Comparison of ENCODE assay signal across 27 cellular contexts in the genomic region with DNA sequence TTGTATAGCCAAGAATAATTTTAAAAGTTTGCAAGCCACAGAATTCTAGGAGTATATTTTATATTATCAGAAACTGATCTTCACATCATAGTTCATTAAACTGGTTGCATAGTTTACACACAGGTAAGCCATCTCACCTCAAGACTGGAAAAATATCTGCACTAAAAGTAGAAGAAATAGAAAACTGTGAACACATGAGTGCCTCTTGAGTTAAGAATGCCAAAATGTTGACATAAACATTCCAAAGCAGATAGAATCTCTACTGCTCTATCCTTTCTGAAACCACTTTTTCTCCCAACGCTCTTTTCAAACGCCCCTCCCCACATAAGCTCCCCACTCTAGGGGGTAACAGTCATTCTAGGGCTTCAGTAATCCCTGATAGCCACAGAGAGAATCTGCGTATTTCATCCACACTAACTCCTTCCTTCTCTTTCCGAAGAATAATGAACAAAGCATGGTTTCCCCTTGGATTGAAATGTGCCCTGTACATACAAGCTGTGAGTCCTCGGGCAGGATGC.
"Had no signal": no experiment of that assay in that cellular context is flagged by ENCODE, and none has a peak within 500 bp of the region (broad histone marks: within the 10 kb centered on the region; RNA-seq: fewer than 3 reads in every experiment).

No MANE protein-coding gene starts in this region.

- DNase-seq: activated B cell treated with CpG ODN at 0.5 μM for 24 hours; activated CD4-positive, alpha-beta T cell treated with anti-CD3 and anti-CD28 coated beads for 36 hours; activated CD8-positive, alpha-beta memory T cell treated with anti-CD3 and anti-CD28 coated beads, Interleukin-2, amount 50 U/mL, for 4 hours; activated CD8-positive, alpha-beta T cell treated with anti-CD3 and anti-CD28 coated beads for 36 hours; activated gamma-delta T cell treated with Interleukin-2 at 50 U/mL for 16 hours; activated naive CD4-positive, alpha-beta T cell treated with anti-CD3 and anti-CD28 coated beads, Interleukin-2, amount 10 ng/mL, durations not matched to agents 7 days and 5 days; activated naive CD8-positive, alpha-beta T cell treated with anti-CD3 and anti-CD28 coated beads for 36 hours; activated T-cell treated with anti-CD3 and anti-CD28 coated beads, Interleukin-2, amount 50 U/mL, for 72 hours; adrenal gland; aorta; body of pancreas; central memory CD4-positive, alpha-beta T cell; MG63; MV-4-11; NCI-H1105; NCI-H1436; NCI-H1694 treated with DMSO at 0.1 percent for 48 hours; NCI-H2029 treated with DMSO at 0.1 percent for 48 hours; NCI-H345; NCI-H510A; NCI-H69; SIG-M5; T-cell; T-helper 2 cell; T1000 had no signal

- H3K4me1 ChIP-seq: adrenal gland had no signal

- H3K4me1 Mint-ChIP-seq: activated B cell treated with CpG ODN at 0.5 μM for 24 hours; activated CD4-positive, alpha-beta T cell treated with anti-CD3 and anti-CD28 coated beads for 36 hours; activated naive CD4-positive, alpha-beta T cell treated with anti-CD3 and anti-CD28 coated beads, Interleukin-2, amount 10 ng/mL, durations not matched to agents 7 days and 5 days; activated naive CD8-positive, alpha-beta T cell treated with anti-CD3 and anti-CD28 coated beads for 36 hours; T-cell had no signal

- H3K27me3 Mint-ChIP-seq: activated B cell treated with CpG ODN at 0.5 μM for 24 hours; activated CD8-positive, alpha-beta T cell treated with anti-CD3 and anti-CD28 coated beads for 36 hours had no signal

- H3K27ac ChIP-seq: adrenal gland, body of pancreas, SK-N-MC had no signal

- H3K9me3 Mint-ChIP-seq: activated B cell treated with CpG ODN at 0.5 μM for 24 hours; activated CD8-positive, alpha-beta T cell treated with anti-CD3 and anti-CD28 coated beads for 36 hours; activated naive CD4-positive, alpha-beta T cell treated with anti-CD3 and anti-CD28 coated beads, Interleukin-2, amount 10 ng/mL, durations not matched to agents 7 days and 5 days; activated naive CD8-positive, alpha-beta T cell treated with anti-CD3 and anti-CD28 coated beads for 36 hours; activated T-helper 2 cell treated with anti-CD3 and anti-CD28 coated beads, Interferon-gamma antibody, Interleukin-2, Interleukin-4, amounts not matched to agents 10 μg/mL and 5 μg/mL and 100 μg/mL, durations not matched to agents 14 hours and 24 hours and 36 hours; T-cell had no signal

- H3K36me3 Mint-ChIP-seq: activated naive CD4-positive, alpha-beta T cell treated with anti-CD3 and anti-CD28 coated beads, Interleukin-2, amount 10 ng/mL, durations not matched to agents 7 days and 5 days; activated naive CD8-positive, alpha-beta T cell treated with anti-CD3 and anti-CD28 coated beads for 36 hours; T-cell had no signal

- H3K4me3 ChIP-seq: adrenal gland, body of pancreas, MG63, SK-N-MC had no signal

- H3K9me3 ChIP-seq: adrenal gland, body of pancreas, MG63 had no signal

- H3K4me3 Mint-ChIP-seq: activated B cell treated with CpG ODN at 0.5 μM for 24 hours; activated CD4-positive, alpha-beta T cell treated with anti-CD3 and anti-CD28 coated beads for 36 hours; activated CD8-positive, alpha-beta T cell treated with anti-CD3 and anti-CD28 coated beads for 36 hours; activated naive CD4-positive, alpha-beta T cell treated with anti-CD3 and anti-CD28 coated beads, Interleukin-2, amount 10 ng/mL, durations not matched to agents 7 days and 5 days; activated naive CD8-positive, alpha-beta T cell treated with anti-CD3 and anti-CD28 coated beads for 36 hours; activated T-cell treated with anti-CD3 and anti-CD28 coated beads, Interleukin-2, amount 50 U/mL, for 72 hours; T-cell had no signal

- H3K36me3 ChIP-seq: adrenal gland, MG63 had no signal

- H3K27ac Mint-ChIP-seq: activated B cell treated with CpG ODN at 0.5 μM for 24 hours; activated CD4-positive, alpha-beta T cell treated with anti-CD3 and anti-CD28 coated beads for 36 hours; activated CD8-positive, alpha-beta T cell treated with anti-CD3 and anti-CD28 coated beads for 36 hours; activated naive CD4-positive, alpha-beta T cell treated with anti-CD3 and anti-CD28 coated beads, Interleukin-2, amount 10 ng/mL, durations not matched to agents 7 days and 5 days; activated naive CD8-positive, alpha-beta T cell treated with anti-CD3 and anti-CD28 coated beads for 36 hours; activated T-cell treated with anti-CD3 and anti-CD28 coated beads, Interleukin-2, amount 50 U/mL, for 72 hours; activated T-helper 2 cell treated with anti-CD3 and anti-CD28 coated beads, Interferon-gamma antibody, Interleukin-2, Interleukin-4, amounts not matched to agents 10 μg/mL and 5 μg/mL and 100 μg/mL, durations not matched to agents 14 hours and 24 hours and 36 hours; T-cell had no signal

- H3K27me3 ChIP-seq: adrenal gland, body of pancreas had no signal

- ATAC-seq: activated CD4-positive, alpha-beta T cell treated with anti-CD3 and anti-CD28 coated beads for 36 hours; activated CD8-positive, alpha-beta T cell treated with anti-CD3 and anti-CD28 coated beads for 36 hours; activated T-cell treated with anti-CD3 and anti-CD28 coated beads, Interleukin-2, amount 50 U/mL, for 72 hours; body of pancreas; T-cell had no signal
